Comparison of ENCODE assay signal across 20 cellular contexts in genomic region chrX:41475611-41476241, GRCh38. TPM values are rescaled to one million over a fixed set of nuclear protein-coding genes. Genes with fewer than 3 reads are reported as not detected.
A peak's percentile ranks its signal among the peaks of the same experiment; 100 is the strongest.
DNase-seq lines count a peak whose midpoint lies in the region; ATAC-seq and TF ChIP-seq lines count a peak whose summit lies in the region.
"Had no signal": no experiment of that assay in that cellular context is flagged by ENCODE, and none has a peak within 500 bp of the region (broad histone marks: within the 10 kb centered on the region; RNA-seq: fewer than 3 reads in every experiment).

No MANE protein-coding gene starts in this region.

- no peak for ATAC-seq in activated T-helper 17 cell treated with anti-CD3 and anti-CD28 coated beads, Interleukin-2, amount 50 U/mL, for 72 hours (replicated peaks)

- no peaks in the 10 kb centered on the region for H3K36me3 Mint-ChIP-seq in activated T-helper 17 cell treated with anti-CD3 and anti-CD28 coated beads, Interleukin-2, amount 50 U/mL, for 72 hours (ENCODE audit: low read depth)
- H3K36me3 Mint-ChIP-seq: IgD-negative memory B cell had no signal

- no peak for TF ChIP-seq CTCF in choroid plexus epithelial cell (conservative IDR thresholded peaks at IDR 0.05; ENCODE audit: low read depth, low read length)

- DNase-seq in HuH-7.5 (ENCODE audit: low spot score) (peak; percentile 24), choroid plexus epithelial cell (ENCODE audit: low read depth) (peak; percentile 23), iPS-NIHi7 (ENCODE audit: extremely low spot score) (peak; percentile 76), renal cortical epithelial cell (ENCODE audit: low read depth) (peak; percentile 31), NOMO-1 treated with DMSO at 0.1 percent for 48 hours (lab: John Stamatoyannopoulos, UW; ENCODE audit: unreplicated experiment) (no peak), HPDE6-E6E7 (ENCODE audit: extremely low spot score) (no peak)
- no peak for DNase-seq in activated CD4-positive, alpha-beta T cell treated with anti-CD3 and anti-CD28 coated beads, Interleukin-2, amount 50 U/mL, for 48 hours
- DNase-seq: activated effector memory CD4-positive, alpha-beta T cell treated with anti-CD3 and anti-CD28 coated beads, Interleukin-2, amount 50 U/mL, for 16 hours; DMS79 treated with DMSO at 0.1 percent for 48 hours; MV-4-11; NCI-H2107; ovary; SK-N-SH had no signal

- H3K9me3 Mint-ChIP-seq in activated T-helper 17 cell treated with anti-CD3 and anti-CD28 coated beads, Interleukin-2, amount 50 U/mL, for 72 hours: no peaks in the 10 kb centered on the region
- H3K9me3 Mint-ChIP-seq: IgD-negative memory B cell had no signal

- H3K4me3 Mint-ChIP-seq in activated T-helper 17 cell treated with anti-CD3 and anti-CD28 coated beads, Interleukin-2, amount 50 U/mL, for 72 hours: no peak overlapping the region
- H3K4me3 Mint-ChIP-seq: IgD-negative memory B cell had no signal

- no peaks in the 10 kb centered on the region for H3K27me3 Mint-ChIP-seq in activated T-helper 17 cell treated with anti-CD3 and anti-CD28 coated beads, Interleukin-2, amount 50 U/mL, for 72 hours
- H3K27me3 Mint-ChIP-seq: IgD-negative memory B cell had no signal

- no peak overlapping the region for H3K4me3 ChIP-seq in choroid plexus epithelial cell (ENCODE audit: low read depth, low read length)
- H3K4me3 ChIP-seq: ascending aorta; BLaER1 treated with 17β-estradiol and CSF1 and Interleukin-3, amounts not matched to agents 10 nM and 100 nM; ovary had no signal

- no peak overlapping the region for H3K27ac Mint-ChIP-seq in activated T-helper 17 cell treated with anti-CD3 and anti-CD28 coated beads, Interleukin-2, amount 50 U/mL, for 72 hours
- H3K27ac Mint-ChIP-seq: IgD-negative memory B cell had no signal

- H3K4me1 Mint-ChIP-seq in activated T-helper 17 cell treated with anti-CD3 and anti-CD28 coated beads, Interleukin-2, amount 50 U/mL, for 72 hours: no peaks in the 10 kb centered on the region

RNA-seq across cellular contexts. Expression of gene NYX, which starts 28.6 kb away (rescaled TPM):
- 0.05 TPM in 1 of 2 replicates, not detected in the other for total RNA-seq in renal cortical epithelial cell
- under 1 TPM in 1 of 2 donors, not detected in 1; 0.13 TPM for total RNA-seq in activated T-helper 17 cell treated with anti-CD3 and anti-CD28 coated beads, Interleukin-2, amount 50 U/mL, for 72 hours
- total RNA-seq: activated CD8-positive, alpha-beta memory T cell treated with anti-CD3 and anti-CD28 coated beads for 36 hours; ascending aorta; fibroblast of lung; lung microvascular endothelial cell; ovary had no signal

Comparison
In these comparisons a context has a peak if more than half of its experiments do, and no peak if none do; other contexts are left out.
1. DNase-seq: peak in HuH-7.5 (single experiment), choroid plexus epithelial cell (single experiment), iPS-NIHi7 (single experiment) and renal cortical epithelial cell (single experiment); none in NOMO-1 treated with DMSO at 0.1 percent for 48 hours (single experiment), activated CD4-positive, alpha-beta T cell treated with anti-CD3 and anti-CD28 coated beads, Interleukin-2, amount 50 U/mL, for 48 hours (0 of 2) and HPDE6-E6E7 (single experiment).